Comparison of ENCODE assay signal across 14 cellular contexts in genomic region chr3:140823106-140823505, GRCh38.
DNase-seq lines count a peak whose midpoint lies in the region; ATAC-seq, FAIRE-seq and TF ChIP-seq lines count a peak whose summit lies in the region.
"Had no signal": no experiment of that assay in that cellular context is flagged by ENCODE, and none has a peak within 500 bp of the region (broad histone marks: within the 10 kb centered on the region; RNA-seq: fewer than 3 reads in every experiment).

No MANE protein-coding gene starts in this region.

- no peaks in the 10 kb centered on the region for H3K9me3 Mint-ChIP-seq in WTC11

- no peaks in the 10 kb centered on the region for H3K36me3 ChIP-seq in HepG2 (replicated peaks in 1 of 2; ENCODE audit: control insufficient read depth in 1 of 2, insufficient read depth in 2 of 2, low read length in 2 of 2)
- no peaks in the 10 kb centered on the region for H3K36me3 ChIP-seq in right lobe of liver
- no peaks in the 10 kb centered on the region for H3K36me3 ChIP-seq in mesendoderm (ENCODE audit: control insufficient read depth, insufficient read depth, low read length)
- H3K36me3 ChIP-seq: BLaER1 treated with 17β-estradiol and CSF1 and Interleukin-3, amounts not matched to agents 10 nM and 100 nM had no signal

- CTCF ChIA-PET in HepG2 (lab: Yijun Ruan, JAX; ENCODE audit: low intra/inter-chr PET ratio, low total read pairs) (no interaction called here), WTC11 (lab: Charles Lee) (no interaction called here)

- H3K4ac ChIP-seq in mesendoderm (ENCODE audit: low read depth, low read length), result no peak overlapping the region

- H4K5ac ChIP-seq in mesendoderm (ENCODE audit: low read length), result no peak overlapping the region

- H3K27ac ChIP-seq in HepG2 (ENCODE audit: extremely low read length, insufficient read depth, low read length) (no peak overlapping the region), right lobe of liver (no peak overlapping the region), mesendoderm (ENCODE audit: low read depth, low read length) (no peak overlapping the region)
- H3K27ac ChIP-seq: BLaER1 treated with 17β-estradiol and CSF1 and Interleukin-3, amounts not matched to agents 10 nM and 100 nM had no signal

- no peak for TF ChIP-seq RAD21 in HepG2 (CRISPR knock-in tag; IDR thresholded peaks at IDR 0.05)

- no peak overlapping the region for H2AK5ac ChIP-seq in mesendoderm (ENCODE audit: low read length)

- H2BK120ac ChIP-seq in mesendoderm (ENCODE audit: low read depth, low read length), result no peak overlapping the region

- in situ Hi-C loops in HepG2 (cut with HindIII; ENCODE audit: extremely low pct_ligation_motif_present, low pct_unique_long_range_greater_than_20kb), result no loop called here

- no peak overlapping the region for H3K56ac ChIP-seq in mesendoderm (ENCODE audit: low read length)

- H3K9ac ChIP-seq in HepG2 (ENCODE audit: insufficient read depth, low read depth, low read length) (no peak overlapping the region), mesendoderm (ENCODE audit: low read length) (no peak overlapping the region)
- H3K9ac ChIP-seq: BLaER1 treated with 17β-estradiol and CSF1 and Interleukin-3, amounts not matched to agents 10 nM and 100 nM had no signal

- FAIRE-seq in HepG2 (lab: Jason Lieb, UNC), result no peak
- FAIRE-seq: GM12878, GM18507 had no signal

- DNase-seq in HepG2 (ENCODE audit: low spot score) (no peak), right lobe of liver (no peak), WTC11 (ENCODE audit: low spot score) (no peak), mesendoderm (peak; percentile 54), NCI-H2107 (lab: John Stamatoyannopoulos, UW) (no peak), middle frontal gyrus (ENCODE audit: extremely low spot score, low spot score) (no peak), Kasumi-1 (lab: John Stamatoyannopoulos, UW) (no peak)
- DNase-seq: ACHN; CD4-positive, CD25-positive, alpha-beta regulatory T cell; DMS79; H7 had no signal

- H3K79me1 ChIP-seq in mesendoderm (ENCODE audit: low read length), result no peaks in the 10 kb centered on the region

- no peak overlapping the region for H3K23ac ChIP-seq in mesendoderm (ENCODE audit: low read length)

- WGBS in HepG2 (ENCODE audit: low lambda C conversion rate), result 0% methylated on average over 1 of the region's 1 CpG
- 60% methylated on average over 1 of the region's 1 CpG for WGBS in right lobe of liver (ENCODE audit: insufficient coverage, low coverage, low lambda C conversion rate, missing lambda C conversion rate)
- no CpG with 5 or more reads among the region's 1 CpG for whole genome bisulfite sequencing in mesendoderm (ENCODE audit: extremely low coverage, insufficient coverage, low lambda C conversion rate)

- no peak for TF ChIP-seq POLR2A in HepG2 (IDR thresholded peaks at IDR 0.05; ENCODE audit: insufficient read depth in 1 of 2, low read depth in 2 of 2, low read length in 2 of 2)
- no peak for TF ChIP-seq POLR2A in right lobe of liver (IDR thresholded peaks at IDR 0.05)

- H3K9me3 ChIP-seq in HepG2 (ENCODE audit: low read length), result no peaks in the 10 kb centered on the region
- H3K9me3 ChIP-seq in right lobe of liver, result no peaks in the 10 kb centered on the region
- H3K9me3 ChIP-seq: BLaER1 treated with 17β-estradiol and CSF1 and Interleukin-3, amounts not matched to agents 10 nM and 100 nM had no signal

- no peak overlapping the region for H3K27ac Mint-ChIP-seq in WTC11
- H3K27ac Mint-ChIP-seq: CD4-positive, CD25-positive, alpha-beta regulatory T cell had no signal

- TF ChIP-seq CTCF in HepG2 (CRISPR knock-in tag; IDR thresholded peaks at IDR 0.05) (0 out of 2 replicates have a peak, but pooled peaks have one; percentile 18), right lobe of liver (IDR thresholded peaks at IDR 0.05) (no peak), WTC11 (IDR thresholded peaks at IDR 0.05) (no peak)

- no peaks in the 10 kb centered on the region for H4K20me1 ChIP-seq in HepG2 (ENCODE audit: insufficient read depth, low read length)
- H4K20me1 ChIP-seq: BLaER1 treated with 17β-estradiol and CSF1 and Interleukin-3, amounts not matched to agents 10 nM and 100 nM had no signal

- peaks cover 14% of the 10 kb centered on the region for H3K4me1 Mint-ChIP-seq in WTC11
- H3K4me1 Mint-ChIP-seq: CD4-positive, CD25-positive, alpha-beta regulatory T cell had no signal

- no peak overlapping the region for H2BK5ac ChIP-seq in mesendoderm (ENCODE audit: low read length)

- no peak overlapping the region for H2BK15ac ChIP-seq in mesendoderm (replicated peaks; ENCODE audit: low read depth)

- ATAC-seq in HepG2 (peak; percentile 64), right lobe of liver (no peak), WTC11 (peak; percentile 76)
- ATAC-seq: GM12878 had no signal

- H4K8ac ChIP-seq in mesendoderm (ENCODE audit: low read depth, low read length), result no peak overlapping the region

- no peak overlapping the region for H3K4me2 ChIP-seq in HepG2 (ENCODE audit: low read depth, low read length)
- H3K4me2 ChIP-seq in mesendoderm (ENCODE audit: low read length), result no peak overlapping the region
- H3K4me2 ChIP-seq: BLaER1 treated with 17β-estradiol and CSF1 and Interleukin-3, amounts not matched to agents 10 nM and 100 nM had no signal

- intact Hi-C loops in HepG2 (cut with micrococcal nuclease; ENCODE audit: unreplicated experiment) (no loop called here), right lobe of liver (cut with DNase I) (no loop called here)

- POLR2A ChIA-PET in HepG2 (lab: Yijun Ruan, JAX), result no interaction called here
- POLR2A ChIA-PET in WTC11 (lab: Charles Lee), result no interaction called here

- H3K27me3 Mint-ChIP-seq in WTC11 (ENCODE audit: low read depth), result no peaks in the 10 kb centered on the region; the same call in 1 of the 2 replicates
- H3K27me3 Mint-ChIP-seq: CD4-positive, CD25-positive, alpha-beta regulatory T cell had no signal

- no peaks in the 10 kb centered on the region for H3K79me2 ChIP-seq in HepG2 (ENCODE audit: insufficient read depth, low read length)
- no peaks in the 10 kb centered on the region for H3K79me2 ChIP-seq in mesendoderm (ENCODE audit: control insufficient read depth, insufficient read depth, low read length)

- H3K4me1 ChIP-seq in HepG2 (ENCODE audit: insufficient read depth, low read length) (peaks cover 40% of the 10 kb centered on the region), right lobe of liver (no peaks in the 10 kb centered on the region), mesendoderm (ENCODE audit: control insufficient read depth, low read depth, low read length) (no peaks in the 10 kb centered on the region)
- H3K4me1 ChIP-seq: BLaER1 treated with 17β-estradiol and CSF1 and Interleukin-3, amounts not matched to agents 10 nM and 100 nM had no signal

- H3K27me3 ChIP-seq in HepG2 (ENCODE audit: control insufficient read depth in 1 of 2, insufficient read depth in 2 of 2, low read length in 2 of 2) (no peaks in the 10 kb centered on the region), right lobe of liver (no peaks in the 10 kb centered on the region), mesendoderm (ENCODE audit: insufficient read depth, low read length, poor library complexity) (no peaks in the 10 kb centered on the region)
- H3K27me3 ChIP-seq: BLaER1 treated with 17β-estradiol and CSF1 and Interleukin-3, amounts not matched to agents 10 nM and 100 nM had no signal

- H3K4me3 ChIP-seq in HepG2 (replicated peaks in 1 of 3; ENCODE audit: insufficient read depth in 1 of 3, low read depth in 2 of 3, low read length in 3 of 3) (no peak overlapping the region), right lobe of liver (no peak overlapping the region), mesendoderm (ENCODE audit: low read length) (no peak overlapping the region)
- H3K4me3 ChIP-seq: BLaER1 treated with 17β-estradiol and CSF1 and Interleukin-3, amounts not matched to agents 10 nM and 100 nM; GM12878 had no signal

- no peaks in the 10 kb centered on the region for H3K36me3 Mint-ChIP-seq in WTC11
- H3K36me3 Mint-ChIP-seq: CD4-positive, CD25-positive, alpha-beta regulatory T cell had no signal

- no peak overlapping the region for H3K4me3 Mint-ChIP-seq in WTC11
- H3K4me3 Mint-ChIP-seq: CD4-positive, CD25-positive, alpha-beta regulatory T cell had no signal

- H3K18ac ChIP-seq in mesendoderm (ENCODE audit: low read length), result no peak overlapping the region

- BruUV-seq in HepG2 (replicated peaks; lab: Mats Ljungman, UMichigan), result no TSS peak

- TF ChIP-seq EP300 in HepG2 (IDR thresholded peaks at IDR 0.05; ENCODE audit: low read depth in 2 of 2, low read length in 2 of 2), result no peak
- TF ChIP-seq EP300 in HepG2 (CRISPR knock-in tag; IDR thresholded peaks at IDR 0.05; ENCODE audit: borderline replicate concordance), result no peak

- H2AFZ ChIP-seq in HepG2 (ENCODE audit: low read length), result no peak overlapping the region

TF ChIP-seq in HepG2, 621 proteins besides CTCF, POLR2A, EP300 and RAD21 (continues in another document):
- no peak for TF ChIP-seq ZNF7 (CRISPR knock-in tag; IDR thresholded peaks at IDR 0.05)

TF ChIP-seq in WTC11, 78 proteins besides CTCF, POLR2A, EP300 and RAD21:
- TF ChIP-seq FOXP1 (CRISPR knock-in tag; IDR thresholded peaks at IDR 0.05; ENCODE audit: borderline replicate concordance) (no peak), IRF2 (CRISPR knock-in tag; IDR thresholded peaks at IDR 0.05; ENCODE audit: borderline replicate concordance, low read depth) (no peak), ZNF396 (CRISPR knock-in tag; IDR thresholded peaks at IDR 0.05; ENCODE audit: borderline replicate concordance) (no peak), TP53 (CRISPR knock-in tag; IDR thresholded peaks at IDR 0.05) (no peak)

Comparison
In these comparisons a context has a peak if more than half of its experiments do, and no peak if none do; other contexts are left out.
1. ATAC-seq: peak in HepG2 (single experiment) and WTC11 (single experiment); none in right lobe of liver (0 of 4).
2. Of the 50 proteins assayed by ChIP-seq in both HepG2 and WTC11: peak only in HepG2: CTCF; only in WTC11: none; in both: none; in neither: 49.